Comparison of ENCODE assay signal across 1 cellular context in the genomic region with DNA sequence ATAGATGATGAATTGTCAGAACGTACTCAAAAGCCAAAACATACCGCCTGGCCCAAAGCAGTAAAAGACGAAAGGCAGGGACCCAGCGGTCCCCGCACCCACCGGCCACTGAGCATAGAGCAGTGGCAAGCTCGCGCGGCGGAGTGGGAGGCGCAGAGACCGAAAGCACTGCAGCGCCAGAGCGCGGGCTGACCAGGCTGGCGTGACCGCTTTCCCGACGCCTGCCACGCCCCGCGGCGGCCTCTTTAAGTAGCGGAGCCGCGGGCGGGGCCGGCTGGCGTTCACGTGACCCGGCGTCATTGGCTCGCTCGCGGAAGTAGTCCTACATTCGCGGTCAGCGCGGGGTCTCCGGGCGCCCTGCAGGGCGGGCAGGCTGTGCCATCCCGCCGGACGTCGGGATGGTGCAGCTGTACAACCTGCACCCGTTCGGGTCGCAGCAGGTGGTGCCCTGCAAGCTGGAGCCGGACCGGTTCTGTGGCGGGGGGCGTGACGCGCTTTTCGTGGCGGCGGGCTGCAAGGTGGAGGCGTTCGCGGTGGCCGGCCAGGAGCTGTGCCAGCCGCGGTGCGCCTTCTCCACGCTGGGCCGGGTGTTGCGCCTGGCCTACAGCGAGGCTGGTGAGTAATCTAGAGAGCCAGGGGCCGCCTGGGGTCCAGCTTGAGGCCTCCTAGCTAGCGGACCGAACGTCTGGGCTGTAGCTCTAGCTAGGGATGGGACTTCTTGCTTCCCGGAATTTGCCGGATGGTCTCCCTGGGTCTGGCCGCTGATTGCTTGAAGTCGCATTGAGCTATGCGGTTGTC.
TF ChIP-seq lines count a peak whose summit lies in the region.

A gene with protein sequence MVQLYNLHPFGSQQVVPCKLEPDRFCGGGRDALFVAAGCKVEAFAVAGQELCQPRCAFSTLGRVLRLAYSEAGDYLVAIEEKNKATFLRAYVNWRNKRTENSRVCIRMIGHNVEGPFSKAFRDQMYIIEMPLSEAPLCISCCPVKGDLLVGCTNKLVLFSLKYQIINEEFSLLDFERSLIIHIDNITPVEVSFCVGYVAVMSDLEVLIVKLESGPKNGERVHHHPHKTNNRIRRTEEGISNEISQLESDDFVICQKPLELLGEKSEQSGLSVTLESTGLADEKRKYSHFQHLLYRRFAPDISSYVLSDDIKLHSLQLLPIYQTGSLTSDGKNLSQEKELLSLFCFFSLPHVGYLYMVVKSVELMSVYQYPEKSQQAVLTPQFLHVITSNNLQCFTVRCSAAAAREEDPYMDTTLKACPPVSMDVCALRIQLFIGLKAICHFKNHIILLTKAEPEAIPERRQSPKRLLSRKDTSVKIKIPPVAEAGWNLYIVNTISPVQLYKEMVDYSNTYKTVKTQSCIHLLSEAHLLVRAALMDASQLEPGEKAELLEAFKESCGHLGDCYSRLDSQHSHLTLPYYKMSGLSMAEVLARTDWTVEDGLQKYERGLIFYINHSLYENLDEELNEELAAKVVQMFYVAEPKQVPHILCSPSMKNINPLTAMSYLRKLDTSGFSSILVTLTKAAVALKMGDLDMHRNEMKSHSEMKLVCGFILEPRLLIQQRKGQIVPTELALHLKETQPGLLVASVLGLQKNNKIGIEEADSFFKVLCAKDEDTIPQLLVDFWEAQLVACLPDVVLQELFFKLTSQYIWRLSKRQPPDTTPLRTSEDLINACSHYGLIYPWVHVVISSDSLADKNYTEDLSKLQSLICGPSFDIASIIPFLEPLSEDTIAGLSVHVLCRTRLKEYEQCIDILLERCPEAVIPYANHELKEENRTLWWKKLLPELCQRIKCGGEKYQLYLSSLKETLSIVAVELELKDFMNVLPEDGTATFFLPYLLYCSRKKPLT (plus strand): TSS at position 313 of the 798 bp plus-strand sequence. CDS start 86 bp downstream, at position 399.

TF ChIP-seq in HepG2, 621 proteins besides CTCF, POLR2A, EP300 and RAD21 (continues in another document):
- TF ChIP-seq ZNF720 (CRISPR knock-in tag; IDR thresholded peaks at IDR 0.05) (no peak), HNRNPLL (IDR thresholded peaks at IDR 0.05; ENCODE audit: low read depth, low read length, poor library complexity, severe bottlenecking) (peak; percentile 75), POLR2AphosphoS2 (IDR thresholded peaks at IDR 0.05; ENCODE audit: low read depth, low read length) (no peak), ATM (IDR thresholded peaks at IDR 0.05; ENCODE audit: borderline replicate concordance) (no peak), ZNF350 (CRISPR knock-in tag; IDR thresholded peaks at IDR 0.05; ENCODE audit: borderline replicate concordance, low read depth) (peak; percentile 84; the same call in 1 of the 2 replicates), ZNF431 (CRISPR knock-in tag; IDR thresholded peaks at IDR 0.05; ENCODE audit: borderline replicate concordance, low read depth) (peak; percentile 64; the same call in 1 of the 2 replicates), ARNTL (CRISPR knock-in tag; IDR thresholded peaks at IDR 0.05) (peak; percentile 80), ZNF766 (CRISPR knock-in tag; IDR thresholded peaks at IDR 0.05; ENCODE audit: borderline replicate concordance) (peak; percentile 90; the same call in 1 of the 2 replicates), NR2F2 (IDR thresholded peaks at IDR 0.05; ENCODE audit: borderline replicate concordance, low read depth) (no peak), YEATS2 (CRISPR knock-in tag; IDR thresholded peaks at IDR 0.05; ENCODE audit: borderline replicate concordance) (peak; percentile 74; the same call in 1 of the 2 replicates), NAIF1 (CRISPR knock-in tag; IDR thresholded peaks at IDR 0.05; ENCODE audit: borderline replicate concordance) (peak; percentile 83; the same call in 1 of the 2 replicates), MIER3 (CRISPR knock-in tag; IDR thresholded peaks at IDR 0.05; ENCODE audit: borderline replicate concordance) (peak; percentile 32; the same call in 1 of the 2 replicates), ZNF891 (CRISPR knock-in tag; IDR thresholded peaks at IDR 0.05) (peak; percentile 20; the same call in 1 of the 2 replicates), SSRP1 (CRISPR knock-in tag; IDR thresholded peaks at IDR 0.05) (no peak), ZNF792 (CRISPR knock-in tag; IDR thresholded peaks at IDR 0.05) (peak; percentile 74; the same call in 1 of the 2 replicates), MAFF (IDR thresholded peaks at IDR 0.05; ENCODE audit: low read depth, low read length) (no peak), CBFB (CRISPR knock-in tag; IDR thresholded peaks at IDR 0.05) (peak; percentile 43; the same call in 1 of the 2 replicates), ZNF235 (CRISPR knock-in tag; IDR thresholded peaks at IDR 0.05; ENCODE audit: borderline replicate concordance) (peak; percentile 74), KDM4B (CRISPR knock-in tag; IDR thresholded peaks at IDR 0.05) (peak; percentile 17; the same call in 1 of the 2 replicates), MTF1 (CRISPR knock-in tag; IDR thresholded peaks at IDR 0.05) (0 out of 2 replicates have a peak, but pooled peaks have one; percentile 6), ZNF10 (CRISPR knock-in tag; IDR thresholded peaks at IDR 0.05; ENCODE audit: borderline replicate concordance, low read depth) (no peak), FOXC1 (CRISPR knock-in tag; IDR thresholded peaks at IDR 0.05; ENCODE audit: borderline replicate concordance) (peak; percentile 63; the same call in 1 of the 2 replicates), ZNF354B (CRISPR knock-in tag; IDR thresholded peaks at IDR 0.05) (no peak; the same call in 1 of the 2 replicates), ZFYVE20 (CRISPR knock-in tag; IDR thresholded peaks at IDR 0.05; ENCODE audit: borderline replicate concordance, low read depth) (0 out of 2 replicates have a peak, but pooled peaks have one; percentile 69), SIX1 (CRISPR knock-in tag; IDR thresholded peaks at IDR 0.05; ENCODE audit: borderline replicate concordance) (no peak), PHF8 (CRISPR knock-in tag; IDR thresholded peaks at IDR 0.05) (peak; percentile 94), ZNF644 (CRISPR knock-in tag; IDR thresholded peaks at IDR 0.05; ENCODE audit: low read depth) (0 out of 2 replicates have a peak, but pooled peaks have one; percentile 17), RFX1 (IDR thresholded peaks at IDR 0.05) (no peak)
- TF ChIP-seq, protein P1, sequence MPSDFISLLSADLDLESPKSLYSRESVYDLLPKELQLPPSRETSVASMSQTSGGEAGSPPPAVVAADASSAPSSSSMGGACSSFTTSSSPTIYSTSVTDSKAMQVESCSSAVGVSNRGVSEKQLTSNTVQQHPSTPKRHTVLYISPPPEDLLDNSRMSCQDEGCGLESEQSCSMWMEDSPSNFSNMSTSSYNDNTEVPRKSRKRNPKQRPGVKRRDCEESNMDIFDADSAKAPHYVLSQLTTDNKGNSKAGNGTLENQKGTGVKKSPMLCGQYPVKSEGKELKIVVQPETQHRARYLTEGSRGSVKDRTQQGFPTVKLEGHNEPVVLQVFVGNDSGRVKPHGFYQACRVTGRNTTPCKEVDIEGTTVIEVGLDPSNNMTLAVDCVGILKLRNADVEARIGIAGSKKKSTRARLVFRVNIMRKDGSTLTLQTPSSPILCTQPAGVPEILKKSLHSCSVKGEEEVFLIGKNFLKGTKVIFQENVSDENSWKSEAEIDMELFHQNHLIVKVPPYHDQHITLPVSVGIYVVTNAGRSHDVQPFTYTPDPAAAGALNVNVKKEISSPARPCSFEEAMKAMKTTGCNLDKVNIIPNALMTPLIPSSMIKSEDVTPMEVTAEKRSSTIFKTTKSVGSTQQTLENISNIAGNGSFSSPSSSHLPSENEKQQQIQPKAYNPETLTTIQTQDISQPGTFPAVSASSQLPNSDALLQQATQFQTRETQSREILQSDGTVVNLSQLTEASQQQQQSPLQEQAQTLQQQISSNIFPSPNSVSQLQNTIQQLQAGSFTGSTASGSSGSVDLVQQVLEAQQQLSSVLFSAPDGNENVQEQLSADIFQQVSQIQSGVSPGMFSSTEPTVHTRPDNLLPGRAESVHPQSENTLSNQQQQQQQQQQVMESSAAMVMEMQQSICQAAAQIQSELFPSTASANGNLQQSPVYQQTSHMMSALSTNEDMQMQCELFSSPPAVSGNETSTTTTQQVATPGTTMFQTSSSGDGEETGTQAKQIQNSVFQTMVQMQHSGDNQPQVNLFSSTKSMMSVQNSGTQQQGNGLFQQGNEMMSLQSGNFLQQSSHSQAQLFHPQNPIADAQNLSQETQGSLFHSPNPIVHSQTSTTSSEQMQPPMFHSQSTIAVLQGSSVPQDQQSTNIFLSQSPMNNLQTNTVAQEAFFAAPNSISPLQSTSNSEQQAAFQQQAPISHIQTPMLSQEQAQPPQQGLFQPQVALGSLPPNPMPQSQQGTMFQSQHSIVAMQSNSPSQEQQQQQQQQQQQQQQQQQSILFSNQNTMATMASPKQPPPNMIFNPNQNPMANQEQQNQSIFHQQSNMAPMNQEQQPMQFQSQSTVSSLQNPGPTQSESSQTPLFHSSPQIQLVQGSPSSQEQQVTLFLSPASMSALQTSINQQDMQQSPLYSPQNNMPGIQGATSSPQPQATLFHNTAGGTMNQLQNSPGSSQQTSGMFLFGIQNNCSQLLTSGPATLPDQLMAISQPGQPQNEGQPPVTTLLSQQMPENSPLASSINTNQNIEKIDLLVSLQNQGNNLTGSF (CRISPR knock-in tag; IDR thresholded peaks at IDR 0.05), result 0 out of 2 replicates have a peak, but pooled peaks have one; percentile 19
- TF ChIP-seq, protein P2, sequence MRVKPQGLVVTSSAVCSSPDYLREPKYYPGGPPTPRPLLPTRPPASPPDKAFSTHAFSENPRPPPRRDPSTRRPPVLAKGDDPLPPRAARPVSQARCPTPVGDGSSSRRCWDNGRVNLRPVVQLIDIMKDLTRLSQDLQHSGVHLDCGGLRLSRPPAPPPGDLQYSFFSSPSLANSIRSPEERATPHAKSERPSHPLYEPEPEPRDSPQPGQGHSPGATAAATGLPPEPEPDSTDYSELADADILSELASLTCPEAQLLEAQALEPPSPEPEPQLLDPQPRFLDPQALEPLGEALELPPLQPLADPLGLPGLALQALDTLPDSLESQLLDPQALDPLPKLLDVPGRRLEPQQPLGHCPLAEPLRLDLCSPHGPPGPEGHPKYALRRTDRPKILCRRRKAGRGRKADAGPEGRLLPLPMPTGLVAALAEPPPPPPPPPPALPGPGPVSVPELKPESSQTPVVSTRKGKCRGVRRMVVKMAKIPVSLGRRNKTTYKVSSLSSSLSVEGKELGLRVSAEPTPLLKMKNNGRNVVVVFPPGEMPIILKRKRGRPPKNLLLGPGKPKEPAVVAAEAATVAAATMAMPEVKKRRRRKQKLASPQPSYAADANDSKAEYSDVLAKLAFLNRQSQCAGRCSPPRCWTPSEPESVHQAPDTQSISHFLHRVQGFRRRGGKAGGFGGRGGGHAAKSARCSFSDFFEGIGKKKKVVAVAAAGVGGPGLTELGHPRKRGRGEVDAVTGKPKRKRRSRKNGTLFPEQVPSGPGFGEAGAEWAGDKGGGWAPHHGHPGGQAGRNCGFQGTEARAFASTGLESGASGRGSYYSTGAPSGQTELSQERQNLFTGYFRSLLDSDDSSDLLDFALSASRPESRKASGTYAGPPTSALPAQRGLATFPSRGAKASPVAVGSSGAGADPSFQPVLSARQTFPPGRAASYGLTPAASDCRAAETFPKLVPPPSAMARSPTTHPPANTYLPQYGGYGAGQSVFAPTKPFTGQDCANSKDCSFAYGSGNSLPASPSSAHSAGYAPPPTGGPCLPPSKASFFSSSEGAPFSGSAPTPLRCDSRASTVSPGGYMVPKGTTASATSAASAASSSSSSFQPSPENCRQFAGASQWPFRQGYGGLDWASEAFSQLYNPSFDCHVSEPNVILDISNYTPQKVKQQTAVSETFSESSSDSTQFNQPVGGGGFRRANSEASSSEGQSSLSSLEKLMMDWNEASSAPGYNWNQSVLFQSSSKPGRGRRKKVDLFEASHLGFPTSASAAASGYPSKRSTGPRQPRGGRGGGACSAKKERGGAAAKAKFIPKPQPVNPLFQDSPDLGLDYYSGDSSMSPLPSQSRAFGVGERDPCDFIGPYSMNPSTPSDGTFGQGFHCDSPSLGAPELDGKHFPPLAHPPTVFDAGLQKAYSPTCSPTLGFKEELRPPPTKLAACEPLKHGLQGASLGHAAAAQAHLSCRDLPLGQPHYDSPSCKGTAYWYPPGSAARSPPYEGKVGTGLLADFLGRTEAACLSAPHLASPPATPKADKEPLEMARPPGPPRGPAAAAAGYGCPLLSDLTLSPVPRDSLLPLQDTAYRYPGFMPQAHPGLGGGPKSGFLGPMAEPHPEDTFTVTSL (CRISPR knock-in tag; IDR thresholded peaks at IDR 0.05; ENCODE audit: borderline replicate concordance), result peak; percentile 64
- TF ChIP-seq, protein P3, sequence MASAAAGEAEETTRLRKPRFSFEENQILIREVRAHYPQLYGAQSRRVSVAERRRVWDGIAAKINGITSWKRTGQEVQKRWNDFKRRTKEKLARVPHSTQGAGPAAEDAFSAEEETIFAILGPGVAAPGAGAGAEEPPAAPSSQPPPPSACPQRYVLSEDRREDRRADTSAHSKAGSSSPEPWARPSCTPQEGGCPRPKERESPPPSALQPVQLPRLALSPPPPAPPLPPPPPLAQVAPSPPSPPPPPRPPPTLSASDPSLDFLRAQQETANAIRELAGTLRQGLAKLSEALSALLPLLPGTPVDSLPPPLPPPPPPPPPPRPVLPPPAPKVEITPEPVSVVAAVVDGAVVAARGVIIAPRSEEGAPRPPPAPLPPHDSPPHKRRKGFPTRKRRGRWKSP (CRISPR knock-in tag; IDR thresholded peaks at IDR 0.05), result peak; percentile 92
- TF ChIP-seq, protein P4, sequence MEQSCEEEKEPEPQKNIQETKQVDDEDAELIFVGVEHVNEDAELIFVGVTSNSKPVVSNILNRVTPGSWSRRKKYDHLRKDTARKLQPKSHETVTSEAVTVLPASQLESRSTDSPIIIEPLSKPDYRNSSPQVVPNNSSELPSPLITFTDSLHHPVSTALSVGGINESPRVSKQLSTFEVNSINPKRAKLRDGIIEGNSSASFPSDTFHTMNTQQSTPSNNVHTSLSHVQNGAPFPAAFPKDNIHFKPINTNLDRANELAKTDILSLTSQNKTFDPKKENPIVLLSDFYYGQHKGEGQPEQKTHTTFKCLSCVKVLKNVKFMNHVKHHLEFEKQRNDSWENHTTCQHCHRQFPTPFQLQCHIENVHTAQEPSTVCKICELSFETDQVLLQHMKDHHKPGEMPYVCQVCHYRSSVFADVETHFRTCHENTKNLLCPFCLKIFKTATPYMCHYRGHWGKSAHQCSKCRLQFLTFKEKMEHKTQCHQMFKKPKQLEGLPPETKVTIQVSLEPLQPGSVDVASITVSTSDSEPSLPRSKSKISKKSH (CRISPR knock-in tag; IDR thresholded peaks at IDR 0.05; ENCODE audit: borderline replicate concordance), result peak; percentile 12; the same call in 1 of the 2 replicates
- TF ChIP-seq, protein P5, sequence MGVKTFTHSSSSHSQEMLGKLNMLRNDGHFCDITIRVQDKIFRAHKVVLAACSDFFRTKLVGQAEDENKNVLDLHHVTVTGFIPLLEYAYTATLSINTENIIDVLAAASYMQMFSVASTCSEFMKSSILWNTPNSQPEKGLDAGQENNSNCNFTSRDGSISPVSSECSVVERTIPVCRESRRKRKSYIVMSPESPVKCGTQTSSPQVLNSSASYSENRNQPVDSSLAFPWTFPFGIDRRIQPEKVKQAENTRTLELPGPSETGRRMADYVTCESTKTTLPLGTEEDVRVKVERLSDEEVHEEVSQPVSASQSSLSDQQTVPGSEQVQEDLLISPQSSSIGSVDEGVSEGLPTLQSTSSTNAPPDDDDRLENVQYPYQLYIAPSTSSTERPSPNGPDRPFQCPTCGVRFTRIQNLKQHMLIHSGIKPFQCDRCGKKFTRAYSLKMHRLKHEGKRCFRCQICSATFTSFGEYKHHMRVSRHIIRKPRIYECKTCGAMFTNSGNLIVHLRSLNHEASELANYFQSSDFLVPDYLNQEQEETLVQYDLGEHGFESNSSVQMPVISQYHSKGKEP (CRISPR knock-in tag; IDR thresholded peaks at IDR 0.05), result no peak
- TF ChIP-seq, protein P6, sequence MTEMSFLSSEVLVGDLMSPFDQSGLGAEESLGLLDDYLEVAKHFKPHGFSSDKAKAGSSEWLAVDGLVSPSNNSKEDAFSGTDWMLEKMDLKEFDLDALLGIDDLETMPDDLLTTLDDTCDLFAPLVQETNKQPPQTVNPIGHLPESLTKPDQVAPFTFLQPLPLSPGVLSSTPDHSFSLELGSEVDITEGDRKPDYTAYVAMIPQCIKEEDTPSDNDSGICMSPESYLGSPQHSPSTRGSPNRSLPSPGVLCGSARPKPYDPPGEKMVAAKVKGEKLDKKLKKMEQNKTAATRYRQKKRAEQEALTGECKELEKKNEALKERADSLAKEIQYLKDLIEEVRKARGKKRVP (CRISPR knock-in tag; IDR thresholded peaks at IDR 0.05), result peak in 1 of 2 experiments; percentile 52; a peak in 1 of 4 replicates
